In genomic region chr2:176083796-176084261, GRCh38 we compare ENCODE assay signal across 16 cellular contexts. TPM values are rescaled to one million over a fixed set of nuclear protein-coding genes. Genes with fewer than 3 reads are reported as not detected.
DNase-seq lines count a peak whose midpoint lies in the region; TF ChIP-seq lines count a peak whose summit lies in the region.
"Had no signal": no experiment of that assay in that cellular context is flagged by ENCODE, and none has a peak within 500 bp of the region (broad histone marks: within the 10 kb centered on the region; RNA-seq: fewer than 3 reads in every experiment).

Gene EVX2 (minus strand): TSS chr2:176083962. CDS start chr2:176083776, 186 bp downstream.

- peaks cover 88% of the 10 kb centered on the region for H3K27me3 Mint-ChIP-seq in T-helper 1 cell treated with Interleukin-12 subunit alpha and Interleukin-12 subunit beta and Interleukin-4 antibody, amounts not matched to agents 30 μg/mL and 1 μg/mL, for 36 hours (ENCODE audit: low read depth)
- H3K27me3 Mint-ChIP-seq in IgD-negative memory B cell, result peaks cover 65% of the 10 kb centered on the region
- H3K27me3 Mint-ChIP-seq in endodermal cell (ENCODE audit: insufficient read depth), result peaks cover 95% of the 10 kb centered on the region

- no peak within 1 kb of the TSS for H3K27ac ChIP-seq in endodermal cell (ENCODE audit: low read depth, low read length)
- H3K27ac ChIP-seq in prostate gland, result peak within 1 kb of the TSS; percentile 77 to 82
- no peak within 1 kb of the TSS for H3K27ac ChIP-seq in spleen
- H3K27ac ChIP-seq: A549, thyroid gland had no signal

- intact Hi-C loops in prostate gland (cut with DNase I), result no loop called here
- intact Hi-C loops in spleen (cut with DNase I; ENCODE audit: low total_unique reads), result no loop called here

- peaks cover 9% of the 10 kb centered on the region for H3K4me1 Mint-ChIP-seq in T-helper 1 cell treated with Interleukin-12 subunit alpha and Interleukin-12 subunit beta and Interleukin-4 antibody, amounts not matched to agents 30 μg/mL and 1 μg/mL, for 36 hours (ENCODE audit: low read depth)
- peaks cover 0 to 5% (median 0%) of the 10 kb centered on the region in 3 donors for H3K4me1 Mint-ChIP-seq in IgD-negative memory B cell
- H3K4me1 Mint-ChIP-seq in endodermal cell, result peaks cover 51% of the 10 kb centered on the region

- peaks cover 6% of the 10 kb centered on the region for H3K4me1 ChIP-seq in endodermal cell (ENCODE audit: control insufficient read depth, insufficient read depth, low read length)
- no peaks in the 10 kb centered on the region for H3K4me1 ChIP-seq in prostate gland (replicated peaks)
- peaks cover 4 to 77% (median 46%) of the 10 kb centered on the region in 6 donors for H3K4me1 ChIP-seq in spleen

- no peak for TF ChIP-seq POLR2A in prostate gland (IDR thresholded peaks at IDR 0.05)
- no peak for TF ChIP-seq POLR2A in spleen (IDR thresholded peaks at IDR 0.05)

- H3K4me3 ChIP-seq in endodermal cell (ENCODE audit: low read length) (peak within 1 kb of the TSS; percentile 64), prostate gland (peak within 1 kb of the TSS; percentile 26 to 33), spleen (peak within 1 kb of the TSS in 1 of 8 donors; percentile 25)
- H3K4me3 ChIP-seq: A549, HAP-1, thyroid gland had no signal

- 3 to 7% methylated on average over 6 to 27 of the region's 27 CpGs for WGBS in endodermal cell (ENCODE audit: insufficient coverage in 1 of 2, insufficient read length in 1 of 2), 2 experiments
- 7% methylated on average over 27 of the region's 27 CpGs for WGBS in prostate gland
- WGBS in spleen, 5 donors, result 13 to 19% (median 17%) methylated on average over 27 of the region's 27 CpGs

- no peak within 1 kb of the TSS for H3K9ac ChIP-seq in endodermal cell (ENCODE audit: extremely low read depth, low read length, poor library complexity, severe bottlenecking)

- peak within 1 kb of the TSS; percentile 82 for H3K27ac Mint-ChIP-seq in T-helper 1 cell treated with Interleukin-12 subunit alpha and Interleukin-12 subunit beta and Interleukin-4 antibody, amounts not matched to agents 30 μg/mL and 1 μg/mL, for 36 hours
- H3K27ac Mint-ChIP-seq in IgD-negative memory B cell (peak within 1 kb of the TSS; percentile 90 to 96 (median 91)), endodermal cell (no peak within 1 kb of the TSS)

- H3K36me3 Mint-ChIP-seq in T-helper 1 cell treated with Interleukin-12 subunit alpha and Interleukin-12 subunit beta and Interleukin-4 antibody, amounts not matched to agents 30 μg/mL and 1 μg/mL, for 36 hours (ENCODE audit: low read depth), result peaks cover 9% of the 10 kb centered on the region
- H3K36me3 Mint-ChIP-seq in IgD-negative memory B cell (peaks cover 2% of the 10 kb centered on the region), endodermal cell (ENCODE audit: low read depth) (no peaks in the 10 kb centered on the region)

- TF ChIP-seq CTCF in endodermal cell (conservative IDR thresholded peaks at IDR 0.05) (no peak), prostate gland (IDR thresholded peaks at IDR 0.05) (no peak), spleen (IDR thresholded peaks at IDR 0.05 in 8 of 11, conservative IDR thresholded peaks at IDR 0.05 in 3 of 11) (no peak)

- DNase-seq in T-helper 1 cell (no peak), endodermal cell (peak; percentile 52), prostate gland (ENCODE audit: low spot score) (no peak), spleen (no peak), epidermal melanocyte (ENCODE audit: insufficient read length, low spot score) (no peak), 8988T (no peak)
- DNase-seq: activated effector memory CD4-positive, alpha-beta T cell treated with Interleukin-2 at 50 U/mL for 16 hours; NCI-H146; NCI-H526; thyroid gland had no signal

- H3K9me3 Mint-ChIP-seq in T-helper 1 cell treated with Interleukin-12 subunit alpha and Interleukin-12 subunit beta and Interleukin-4 antibody, amounts not matched to agents 30 μg/mL and 1 μg/mL, for 36 hours, result peaks cover 3% of the 10 kb centered on the region
- peaks cover 0 to 14% (median 1%) of the 10 kb centered on the region in 3 donors for H3K9me3 Mint-ChIP-seq in IgD-negative memory B cell
- H3K9me3 Mint-ChIP-seq in endodermal cell, result peaks cover 5% of the 10 kb centered on the region

- H3K4me3 Mint-ChIP-seq in T-helper 1 cell treated with Interleukin-12 subunit alpha and Interleukin-12 subunit beta and Interleukin-4 antibody, amounts not matched to agents 30 μg/mL and 1 μg/mL, for 36 hours, result peak within 1 kb of the TSS; percentile 26
- H3K4me3 Mint-ChIP-seq in IgD-negative memory B cell (peak within 1 kb of the TSS; percentile 34 to 82 (median 72)), endodermal cell (peak within 1 kb of the TSS; percentile 47)

- H3K9me3 ChIP-seq in endodermal cell (ENCODE audit: control insufficient read depth, low read length) (no peaks in the 10 kb centered on the region), prostate gland (no peaks in the 10 kb centered on the region), spleen (peaks cover 0 to 53% (median 4%) of the 10 kb centered on the region in 8 donors)
- H3K9me3 ChIP-seq: thyroid gland had no signal

- H3K27me3 ChIP-seq in endodermal cell (ENCODE audit: control insufficient read depth, insufficient read depth, low read length, poor library complexity, severe bottlenecking) (peaks cover 95% of the 10 kb centered on the region), prostate gland (replicated peaks; ENCODE audit: insufficient read depth) (peaks cover 30% of the 10 kb centered on the region), spleen (replicated peaks in 1 of 7) (peaks cover 33 to 100% (median 100%) of the 10 kb centered on the region in 7 donors)

- no peaks in the 10 kb centered on the region for H3K36me3 ChIP-seq in endodermal cell (ENCODE audit: control insufficient read depth, insufficient read depth, low read length)
- no peaks in the 10 kb centered on the region for H3K36me3 ChIP-seq in prostate gland
- H3K36me3 ChIP-seq in spleen, result peaks cover 0 to 3% (median 0%) of the 10 kb centered on the region in 6 donors
- H3K36me3 ChIP-seq: HAP-1, thyroid gland had no signal

RNA-seq across cellular contexts. Expression of gene EVX2, which starts in this region (rescaled TPM):
- polyA plus RNA-seq in IgD-negative memory B cell (not detected), spleen (not detected)
- total RNA-seq in endodermal cell (not detected), prostate gland (1 to 10 TPM; 1.2 to 1.6 TPM), spleen (not detected)
- polyA plus RNA-seq in endodermal cell (2013, experiment 1 of 2), result 0.93 TPM
- polyA plus RNA-seq in endodermal cell (2013, experiment 2 of 2), result 1.0 TPM
- total RNA-seq: fibroblast of lung, Right ventricle myocardium inferior, thyroid gland had no signal
- polyA plus RNA-seq: fibroblast of lung had no signal

Comparison
In these comparisons a context has a peak if more than half of its experiments do, and no peak if none do; other contexts are left out.
1. H3K27ac ChIP-seq: peak in prostate gland (2 of 2); none in endodermal cell (single experiment) and spleen (0 of 8).
2. Peak in every context shown above with its lines, with median percentiles within 50 percentile points of each other: H3K4me3 Mint-ChIP-seq.